24 cellular contexts compared by ENCODE assay signal in the genomic region with DNA sequence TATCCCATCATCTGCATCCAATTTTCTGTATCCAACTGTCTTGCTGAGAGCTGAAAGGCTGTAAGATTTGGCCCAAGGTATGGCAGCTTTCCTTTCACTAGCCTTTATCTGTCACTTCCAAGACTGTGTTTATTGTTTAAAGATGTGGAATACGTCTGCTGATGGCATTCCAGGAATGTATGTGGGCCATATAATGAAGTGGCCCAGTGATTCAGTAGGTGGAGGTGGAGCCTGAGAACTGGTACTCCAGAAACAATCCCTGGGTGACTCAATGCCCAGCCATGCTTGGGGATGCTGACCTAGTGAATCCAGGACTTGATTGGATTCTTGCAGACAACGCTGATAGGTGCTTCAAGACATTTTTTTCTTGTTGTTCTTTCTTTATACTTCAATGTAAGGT. TPM values are rescaled to one million over a fixed set of nuclear protein-coding genes. Genes with fewer than 3 reads are reported as not detected.
A peak's percentile ranks its signal among the peaks of the same experiment; 100 is the strongest.
DNase-seq lines count a peak whose midpoint lies in the region; ATAC-seq and TF ChIP-seq lines count a peak whose summit lies in the region.
"Had no signal": no experiment of that assay in that cellular context is flagged by ENCODE, and none has a peak within 500 bp of the region (broad histone marks: within the 10 kb centered on the region; RNA-seq: fewer than 3 reads in every experiment).

No MANE protein-coding gene starts in this region.

- intact Hi-C loops in posterior cingulate gyrus (cut with DNase I): no loop called here

- DNase-seq in DMS53 (lab: John Stamatoyannopoulos, UW) (peak; percentile 16), DMS53 treated with DMSO at 0.1 percent for 48 hours (lab: John Stamatoyannopoulos, UW; ENCODE audit: unreplicated experiment) (no peak), RWPE2 (ENCODE audit: low spot score) (no peak), glomerular visceral epithelial cell (ENCODE audit: extremely low spot score) (peak; percentile 3), retinal pigment epithelial cell (ENCODE audit: low read depth) (peak; percentile 68), H7 (no peak), NCI-H1930 (lab: John Stamatoyannopoulos, UW) (no peak), posterior cingulate gyrus (no peak)
- DNase-seq: activated CD4-positive, alpha-beta memory T cell treated with anti-CD3 and anti-CD28 coated beads, Interleukin-2, amount 10 ng/mL, durations not matched to agents 7 days and 5 days; activated naive CD8-positive, alpha-beta T cell treated with anti-CD3 and anti-CD28 coated beads for 36 hours; activated T-cell treated with anti-CD3 and anti-CD28 coated beads, Interleukin-2, amount 50 U/mL, for 4 hours; C1 segment of cervical spinal cord; caudate nucleus; effector memory CD4-positive, alpha-beta T cell; Kasumi-1; naive thymus-derived CD4-positive, alpha-beta T cell; NCI-H146; NCI-H510A treated with DMSO at 0.1 percent for 48 hours; stimulated activated naive CD8-positive, alpha-beta T cell treated with anti-CD3 and anti-CD28 coated beads, Interleukin-15, Interleukin-2, amounts not matched to agents 100 U/mL and 50 U/mL, for 24 hours; upper lobe of right lung had no signal

- H3K27me3 ChIP-seq in RWPE2 (ENCODE audit: insufficient read depth, poor library complexity, severe bottlenecking) (peaks cover 3% of the 10 kb centered on the region), H7 (ENCODE audit: control insufficient read depth, insufficient read depth, low read length) (no peaks in the 10 kb centered on the region)
- H3K27me3 ChIP-seq: upper lobe of right lung had no signal

- no peaks in the 10 kb centered on the region for H3K36me3 ChIP-seq in RWPE2 (ENCODE audit: low read depth)
- no peaks in the 10 kb centered on the region for H3K36me3 ChIP-seq in H7 (replicated peaks; ENCODE audit: control insufficient read depth, insufficient read depth, low read length)
- H3K36me3 ChIP-seq: upper lobe of right lung had no signal

- H3K4me3 ChIP-seq in RWPE2 (ENCODE audit: severe bottlenecking) (no peak overlapping the region), retinal pigment epithelial cell (ENCODE audit: low read length) (no peak overlapping the region), H7 (ENCODE audit: insufficient read depth, low read depth, low read length) (no peak overlapping the region)
- H3K4me3 ChIP-seq: lung, upper lobe of right lung had no signal

- no peaks in the 10 kb centered on the region for H3K9me3 ChIP-seq in RWPE2 (ENCODE audit: severe bottlenecking)
- H3K9me3 ChIP-seq: upper lobe of right lung had no signal

- H3K27ac ChIP-seq in RWPE2 (ENCODE audit: poor library complexity, severe bottlenecking): no peak overlapping the region
- H3K27ac ChIP-seq: 22Rv1, upper lobe of right lung had no signal

- no peaks in the 10 kb centered on the region for H3K4me1 ChIP-seq in RWPE2 (ENCODE audit: insufficient read depth, poor library complexity, severe bottlenecking)
- H3K4me1 ChIP-seq: upper lobe of right lung had no signal

- TF ChIP-seq CTCF in RWPE2 (IDR thresholded peaks at IDR 0.05; ENCODE audit: poor library complexity, severe bottlenecking): no peak
- TF ChIP-seq CTCF in retinal pigment epithelial cell (conservative IDR thresholded peaks at IDR 0.05; ENCODE audit: low read depth, low read length): no peak

- ATAC-seq in RWPE2 (ENCODE audit: low read depth): peak; percentile 93
- ATAC-seq: activated T-cell treated with anti-CD3 and anti-CD28 coated beads, Interleukin-2, amount 50 U/mL, for 4 hours; naive thymus-derived CD4-positive, alpha-beta T cell; stimulated activated naive CD8-positive, alpha-beta T cell treated with anti-CD3 and anti-CD28 coated beads, Interleukin-15, Interleukin-2, amounts not matched to agents 100 U/mL and 50 U/mL, for 24 hours; upper lobe of right lung had no signal

RNA-seq across cellular contexts. Expression of gene NEUROD6, which starts 13.5 kb away (rescaled TPM):
- not detected in 2 replicates for total RNA-seq in H7 (2014; rRNA removed; shearing (Covaris generic))
- total RNA-seq: activated CD4-positive, alpha-beta memory T cell treated with anti-CD3 and anti-CD28 coated beads, Interleukin-2, amount 10 ng/mL, durations not matched to agents 7 days and 5 days; activated naive CD8-positive, alpha-beta T cell treated with anti-CD3 and anti-CD28 coated beads for 36 hours; activated T-cell treated with anti-CD3 and anti-CD28 coated beads, Interleukin-2, amount 50 U/mL, for 4 hours; lung; naive thymus-derived CD4-positive, alpha-beta T cell; pulmonary artery endothelial cell; SK-MEL-5; upper lobe of right lung had no signal

Comparison
In these comparisons a context has a peak if more than half of its experiments do, and no peak if none do; other contexts are left out.
1. DNase-seq: peak in DMS53 (single experiment), glomerular visceral epithelial cell (single experiment) and retinal pigment epithelial cell (single experiment); none in DMS53 treated with DMSO at 0.1 percent for 48 hours (single experiment), RWPE2 (single experiment), H7 (single experiment), NCI-H1930 (0 of 2) and posterior cingulate gyrus (0 of 10).